In the genomic region with DNA sequence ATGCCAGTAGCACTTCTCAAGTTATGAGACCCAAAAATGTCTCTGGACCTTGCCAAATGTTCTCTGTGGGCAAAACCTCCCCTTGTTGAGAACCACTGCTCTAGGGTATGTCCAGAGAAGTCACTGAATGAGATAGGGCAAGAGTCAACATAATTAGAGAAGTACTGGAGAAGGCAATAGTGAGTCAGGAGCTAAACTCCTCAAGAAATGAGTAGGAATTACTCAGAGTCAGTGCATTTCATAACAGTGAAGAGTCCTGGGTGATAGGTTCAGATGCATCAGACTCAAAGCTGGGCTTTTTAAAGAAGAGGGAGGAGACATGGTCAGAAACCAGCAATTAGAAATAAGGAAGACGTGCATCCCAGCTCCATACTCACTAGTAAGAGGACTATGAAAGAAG, we compare ENCODE assay signal across 20 cellular contexts. TPM values are rescaled to one million over a fixed set of nuclear protein-coding genes. Genes with fewer than 3 reads are reported as not detected.
DNase-seq lines count a peak whose midpoint lies in the region; ATAC-seq and TF ChIP-seq lines count a peak whose summit lies in the region.
"Had no signal": no experiment of that assay in that cellular context is flagged by ENCODE, and none has a peak within 500 bp of the region (broad histone marks: within the 10 kb centered on the region; RNA-seq: fewer than 3 reads in every experiment).

No MANE protein-coding gene starts in this region.

- 81 to 88% methylated on average over 1 of the region's 1 CpG for WGBS in upper lobe of left lung, 2 donors

- H3K4me2 ChIP-seq in PC-3 (ENCODE audit: low read length), result no peak overlapping the region
- H3K4me2 ChIP-seq: SK-N-SH had no signal

- H3K36me3 ChIP-seq in PC-3 (ENCODE audit: low read depth, low read length), result no peaks in the 10 kb centered on the region
- no peaks in the 10 kb centered on the region for H3K36me3 ChIP-seq in upper lobe of left lung
- H3K36me3 ChIP-seq: heart left ventricle, pancreas, uterus had no signal

- H3F3A ChIP-seq in PC-3 (ENCODE audit: low read length, unreplicated experiment), result no peaks in the 10 kb centered on the region

- CTCF ChIA-PET in PC-3 (lab: Charles Lee), result interaction anchor here (0.6 kb wide), 1 partner anchor 516 kb away, joined by 8 read pairs; no protein-coding TSS in a partner anchor

- no peaks in the 10 kb centered on the region for H3K79me2 ChIP-seq in PC-3 (ENCODE audit: low read length)

- no peaks in the 10 kb centered on the region for H3K4me1 ChIP-seq in PC-3 (ENCODE audit: insufficient read depth, low read length)
- H3K4me1 ChIP-seq in upper lobe of left lung, result peaks cover 0 to 4% (median 4%) of the 10 kb centered on the region in 4 donors
- H3K4me1 ChIP-seq: pancreas, uterus had no signal

- no peak overlapping the region for H3K9ac ChIP-seq in PC-3 (ENCODE audit: low read length)
- H3K9ac ChIP-seq: SK-N-SH had no signal

- H3K9me3 ChIP-seq in PC-3 (ENCODE audit: low read length) (no peaks in the 10 kb centered on the region), upper lobe of left lung (no peaks in the 10 kb centered on the region)
- H3K9me3 ChIP-seq: heart left ventricle, pancreas, SK-N-SH, spleen, uterus had no signal

- intact Hi-C loops in PC-3 (cut with micrococcal nuclease), result no loop called here
- intact Hi-C loops in activated CD4-positive, alpha-beta T cell treated with anti-CD3 and anti-CD28 coated beads, Interleukin-2, amount 10 ng/mL, durations not matched to agents 24 days and 14 days (cut with micrococcal nuclease), result no loop called here

- no peak for TF ChIP-seq CTCF in PC-3 (conservative IDR thresholded peaks at IDR 0.05; ENCODE audit: low read depth, low read length)
- no peak for TF ChIP-seq CTCF in fibroblast of the aortic adventitia (IDR thresholded peaks at IDR 0.05; ENCODE audit: insufficient read depth, low read length)
- no peak for TF ChIP-seq CTCF in upper lobe of left lung (IDR thresholded peaks at IDR 0.05)

- peak; percentile 61 for ATAC-seq in stimulated activated naive CD8-positive, alpha-beta T cell treated with anti-CD3 and anti-CD28 coated beads, Interleukin-15, Interleukin-2, amounts not matched to agents 100 U/mL and 50 U/mL, for 24 hours
- no peak for ATAC-seq in stimulated activated naive CD8-positive, alpha-beta T cell treated with anti-CD3 and anti-CD28 coated beads, Interleukin-15, amount 100 ng/mL, for 72 hours
- ATAC-seq in PC-3, result no peak
- no peak for ATAC-seq in GM19455 (IDR thresholded peaks at IDR 0.05; ENCODE audit: unreplicated experiment)
- ATAC-seq in upper lobe of left lung (ENCODE audit: low FRiP score in 2 of 2), result no peak
- ATAC-seq: heart left ventricle, pancreas had no signal

- no peak overlapping the region for H3K4me3 Mint-ChIP-seq in stimulated activated naive CD8-positive, alpha-beta T cell treated with anti-CD3 and anti-CD28 coated beads, Interleukin-15, amount 100 ng/mL, for 72 hours
- no peak overlapping the region for H3K4me3 Mint-ChIP-seq in activated CD4-positive, alpha-beta T cell treated with anti-CD3 and anti-CD28 coated beads, Interleukin-2, amount 10 ng/mL, durations not matched to agents 24 days and 14 days

- no peak for TF ChIP-seq POLR2A in upper lobe of left lung (IDR thresholded peaks at IDR 0.05)

- no peak overlapping the region for H3K27ac ChIP-seq in PC-3 (ENCODE audit: low read length)
- H3K27ac ChIP-seq in upper lobe of left lung, result no peak overlapping the region
- H3K27ac ChIP-seq: heart left ventricle, pancreas, spleen, uterus had no signal

- H4K20me1 ChIP-seq in PC-3 (ENCODE audit: low read length), result no peaks in the 10 kb centered on the region

- H3K9me3 Mint-ChIP-seq in stimulated activated naive CD8-positive, alpha-beta T cell treated with anti-CD3 and anti-CD28 coated beads, Interleukin-15, amount 100 ng/mL, for 72 hours, result no peaks in the 10 kb centered on the region
- no peaks in the 10 kb centered on the region for H3K9me3 Mint-ChIP-seq in activated CD4-positive, alpha-beta T cell treated with anti-CD3 and anti-CD28 coated beads, Interleukin-2, amount 10 ng/mL, durations not matched to agents 24 days and 14 days

- peaks cover 6% of the 10 kb centered on the region for H3K4me1 Mint-ChIP-seq in stimulated activated naive CD8-positive, alpha-beta T cell treated with anti-CD3 and anti-CD28 coated beads, Interleukin-15, amount 100 ng/mL, for 72 hours
- peaks cover 4% of the 10 kb centered on the region for H3K4me1 Mint-ChIP-seq in activated CD4-positive, alpha-beta T cell treated with anti-CD3 and anti-CD28 coated beads, Interleukin-2, amount 10 ng/mL, durations not matched to agents 24 days and 14 days

- H3K4me3 ChIP-seq in PC-3 (ENCODE audit: low read length) (no peak overlapping the region), fibroblast of the aortic adventitia (ENCODE audit: low read depth, low read length) (no peak overlapping the region), upper lobe of left lung (no peak overlapping the region)
- H3K4me3 ChIP-seq: heart left ventricle, pancreas, spleen, uterus had no signal

- no TSS peak for BruUV-seq in PC-3 (replicated peaks; lab: Mats Ljungman, UMichigan)

- DNase-seq in stimulated activated naive CD8-positive, alpha-beta T cell treated with anti-CD3 and anti-CD28 coated beads, Interleukin-15, Interleukin-2, amounts not matched to agents 100 U/mL and 50 U/mL, for 24 hours, result no peak
- no peak for DNase-seq in stimulated activated naive CD8-positive, alpha-beta T cell treated with anti-CD3 and anti-CD28 coated beads, Interleukin-15, amount 100 ng/mL, for 72 hours
- DNase-seq in PC-3 (peak; percentile 39), fibroblast of the aortic adventitia (ENCODE audit: low read depth) (peak; percentile 19), upper lobe of left lung (no peak)
- DNase-seq in activated CD4-positive, alpha-beta T cell treated with anti-CD3 and anti-CD28 coated beads, Interleukin-2, amount 10 ng/mL, durations not matched to agents 24 days and 14 days, result no peak
- no peak for DNase-seq in activated CD4-positive, alpha-beta T cell treated with anti-CD3 and anti-CD28 coated beads, Interleukin-2, amount 50 U/mL, for 48 hours
- DNase-seq: activated T-cell treated with anti-CD3 and anti-CD28 coated beads, Interleukin-2, amount 50 U/mL, for 1 hour; cerebellar nuclear complex; heart left ventricle; Kasumi-1; kidney; NCI-H146; NCI-H446; pancreas; SK-N-SH; spleen; stimulated activated naive CD4-positive, alpha-beta T cell; uterus had no signal

- POLR2A ChIA-PET in PC-3 (lab: Charles Lee; ENCODE audit: unreplicated experiment), result no interaction called here

- no peak for TF ChIP-seq EP300 in upper lobe of left lung (IDR thresholded peaks at IDR 0.05)

- H2AFZ ChIP-seq in PC-3 (ENCODE audit: low read length), result no peak overlapping the region

- H3K9me2 ChIP-seq in PC-3 (replicated peaks; ENCODE audit: low read length), result no peaks in the 10 kb centered on the region
- H3K9me2 ChIP-seq: SK-N-SH had no signal

- H3K27me3 Mint-ChIP-seq in stimulated activated naive CD8-positive, alpha-beta T cell treated with anti-CD3 and anti-CD28 coated beads, Interleukin-15, amount 100 ng/mL, for 72 hours, result no peaks in the 10 kb centered on the region
- H3K27me3 Mint-ChIP-seq in activated CD4-positive, alpha-beta T cell treated with anti-CD3 and anti-CD28 coated beads, Interleukin-2, amount 10 ng/mL, durations not matched to agents 24 days and 14 days, result no peaks in the 10 kb centered on the region

- no peaks in the 10 kb centered on the region for H3K36me3 Mint-ChIP-seq in activated CD4-positive, alpha-beta T cell treated with anti-CD3 and anti-CD28 coated beads, Interleukin-2, amount 10 ng/mL, durations not matched to agents 24 days and 14 days (ENCODE audit: low read depth)

- no peaks in the 10 kb centered on the region for H3K27me3 ChIP-seq in PC-3 (ENCODE audit: low read length)
- H3K27me3 ChIP-seq in upper lobe of left lung, result no peaks in the 10 kb centered on the region
- H3K27me3 ChIP-seq: heart left ventricle, pancreas, spleen, uterus had no signal

- H3K27ac Mint-ChIP-seq in stimulated activated naive CD8-positive, alpha-beta T cell treated with anti-CD3 and anti-CD28 coated beads, Interleukin-15, amount 100 ng/mL, for 72 hours, result no peak overlapping the region
- no peak overlapping the region for H3K27ac Mint-ChIP-seq in activated CD4-positive, alpha-beta T cell treated with anti-CD3 and anti-CD28 coated beads, Interleukin-2, amount 10 ng/mL, durations not matched to agents 24 days and 14 days

RNA-seq across cellular contexts. Expression of gene IHH, which starts 38.6 kb away (rescaled TPM):
- total RNA-seq in PC-3 (2014; rRNA removed) (0.07 TPM in 1 of 2 replicates, not detected in the other), fibroblast of the aortic adventitia (ENCODE audit: low replicate concordance) (0.09 TPM in 1 of 2 replicates, not detected in the other), upper lobe of left lung (1 to 10 TPM in 3 of 6 donors, under 1 TPM in 1, not detected in 2; 0.80 to 4.4 (median 1.5) TPM)
- not detected in 2 replicates for total RNA-seq in activated CD4-positive, alpha-beta T cell treated with anti-CD3 and anti-CD28 coated beads, Interleukin-2, amount 10 ng/mL, durations not matched to agents 24 days and 14 days
- total RNA-seq: heart left ventricle, spleen had no signal

RNA-seq across cellular contexts. Expression of gene CFAP65, which starts 58.0 kb away (rescaled TPM):
- total RNA-seq in PC-3 (2014; rRNA removed), result 0.17 and 0.18 TPM in 2 replicates
- total RNA-seq in fibroblast of the aortic adventitia (ENCODE audit: low replicate concordance), result not detected in 2 replicates
- total RNA-seq in upper lobe of left lung, result 10 to 100 TPM in 3 of 6 donors, 1 to 10 TPM in 2, under 1 TPM in 1; 0.26 to 18.7 (median 10.7) TPM
- not detected in 2 replicates for total RNA-seq in activated CD4-positive, alpha-beta T cell treated with anti-CD3 and anti-CD28 coated beads, Interleukin-2, amount 10 ng/mL, durations not matched to agents 24 days and 14 days

Comparison
In these comparisons a context has a peak if more than half of its experiments do, and no peak if none do; other contexts are left out.
1. DNase-seq: peak in PC-3 (single experiment) and fibroblast of the aortic adventitia (single experiment); none in stimulated activated naive CD8-positive, alpha-beta T cell treated with anti-CD3 and anti-CD28 coated beads, Interleukin-15, Interleukin-2, amounts not matched to agents 100 U/mL and 50 U/mL, for 24 hours (single experiment), stimulated activated naive CD8-positive, alpha-beta T cell treated with anti-CD3 and anti-CD28 coated beads, Interleukin-15, amount 100 ng/mL, for 72 hours (0 of 2), upper lobe of left lung (0 of 2), activated CD4-positive, alpha-beta T cell treated with anti-CD3 and anti-CD28 coated beads, Interleukin-2, amount 10 ng/mL, durations not matched to agents 24 days and 14 days (single experiment) and activated CD4-positive, alpha-beta T cell treated with anti-CD3 and anti-CD28 coated beads, Interleukin-2, amount 50 U/mL, for 48 hours (0 of 2).